In genomic region chr4:118983293-118983692, GRCh38 we compare ENCODE assay signal across 18 cellular contexts.
DNase-seq lines count a peak whose midpoint lies in the region; ATAC-seq and TF ChIP-seq lines count a peak whose summit lies in the region.
"Had no signal": no experiment of that assay in that cellular context is flagged by ENCODE, and none has a peak within 500 bp of the region (broad histone marks: within the 10 kb centered on the region; RNA-seq: fewer than 3 reads in every experiment).

No MANE protein-coding gene starts in this region.

- no peak for TF ChIP-seq EP300 in gastroesophageal sphincter (IDR thresholded peaks at IDR 0.05)
- TF ChIP-seq EP300 in stomach (IDR thresholded peaks at IDR 0.05), result no peak

- peaks cover 98% of the 10 kb centered on the region for H3K4me1 ChIP-seq in left ventricle myocardium inferior
- H3K4me1 ChIP-seq in gastroesophageal sphincter, result peaks cover 14 to 100% (median 50%) of the 10 kb centered on the region in 3 donors
- H3K4me1 ChIP-seq in stomach, result peaks cover 0 to 60% (median 27%) of the 10 kb centered on the region in 4 donors

- ATAC-seq in Right ventricle myocardium superior (ENCODE audit: poor library complexity) (no peak), gastroesophageal sphincter (no peak), GM19395 (IDR thresholded peaks at IDR 0.05; ENCODE audit: unreplicated experiment) (no peak)
- ATAC-seq: HepG2, Right ventricle myocardium inferior had no signal

- intact Hi-C loops in left ventricle myocardium inferior (cut with micrococcal nuclease) (loop anchor here (5.0 kb wide), 1 partner anchor 304 kb away; no protein-coding TSS in a partner anchor), Right ventricle myocardium superior (cut with DNase I) (loop anchor here (5.0 to 10.0 kb wide), 3 partner anchors 62 to 304 kb away; no protein-coding TSS in a partner anchor), stomach (cut with DNase I; ENCODE audit: low total_unique reads) (loop anchor here (10.0 kb wide), 1 partner anchor 302 kb away; no protein-coding TSS in a partner anchor)

- H3K4me3 ChIP-seq in left ventricle myocardium inferior, result no peak overlapping the region
- no peak overlapping the region for H3K4me3 ChIP-seq in gastroesophageal sphincter
- no peak overlapping the region for H3K4me3 ChIP-seq in stomach
- H3K4me3 ChIP-seq: Peyer's patch had no signal

- peak overlapping the region; percentile 65 for H3K27ac ChIP-seq in left ventricle myocardium inferior (replicated peaks)
- peak overlapping the region; percentile 87 to 96 (median 94) for H3K27ac ChIP-seq in gastroesophageal sphincter
- H3K27ac ChIP-seq in stomach, result peak overlapping the region in 4 of 5 donors; percentile 14 to 89 (median 66)
- H3K27ac ChIP-seq: C4-2B, KMS-11 had no signal

- WGBS in gastroesophageal sphincter (ENCODE audit: low coverage in 1 of 2), 2 donors, result 73 to 81% methylated on average over 2 of the region's 2 CpGs
- WGBS in stomach, 5 donors, result 75 to 86% (median 80%) methylated on average over 2 of the region's 2 CpGs

- DNase-seq in left ventricle myocardium inferior (no peak), Right ventricle myocardium superior (no peak), stomach (no peak), retina (no peak), NCI-H510A treated with DMSO at 0.1 percent for 48 hours (lab: John Stamatoyannopoulos, UW) (no peak), DMS79 (lab: John Stamatoyannopoulos, UW) (no peak)
- DNase-seq: NCI-H1105, NCI-H1694 treated with DMSO at 0.1 percent for 48 hours, NCI-H2107, NCI-H2227 treated with DMSO at 0.1 percent for 48 hours, NCI-H524 treated with DMSO at 0.1 percent for 48 hours, Peyer's patch had no signal

- H3K36me3 ChIP-seq in left ventricle myocardium inferior, result no peaks in the 10 kb centered on the region
- no peaks in the 10 kb centered on the region for H3K36me3 ChIP-seq in gastroesophageal sphincter
- no peaks in the 10 kb centered on the region for H3K36me3 ChIP-seq in stomach
- H3K36me3 ChIP-seq: Peyer's patch had no signal

- TF ChIP-seq POLR2A in gastroesophageal sphincter (IDR thresholded peaks at IDR 0.05) (no peak), stomach (IDR thresholded peaks at IDR 0.05) (no peak)

- H3K9me3 ChIP-seq in left ventricle myocardium inferior (replicated peaks), result no peaks in the 10 kb centered on the region
- H3K9me3 ChIP-seq in gastroesophageal sphincter, result no peaks in the 10 kb centered on the region
- no peaks in the 10 kb centered on the region for H3K9me3 ChIP-seq in stomach
- H3K9me3 ChIP-seq: Peyer's patch had no signal

- TF ChIP-seq CTCF in left ventricle myocardium inferior (IDR thresholded peaks at IDR 0.05; ENCODE audit: borderline replicate concordance) (no peak), gastroesophageal sphincter (IDR thresholded peaks at IDR 0.05) (no peak), stomach (IDR thresholded peaks at IDR 0.05) (no peak)

- H3K27me3 ChIP-seq in left ventricle myocardium inferior (ENCODE audit: low read depth) (no peaks in the 10 kb centered on the region), gastroesophageal sphincter (no peaks in the 10 kb centered on the region), stomach (no peaks in the 10 kb centered on the region)
- H3K27me3 ChIP-seq: Peyer's patch had no signal
